In genomic region chr7:100130608-100131453, GRCh38 we compare ENCODE assay signal across 1 cellular context.
TF ChIP-seq lines count a peak whose summit lies in the region.

No MANE protein-coding gene starts in this region.

TF ChIP-seq in K562, 482 proteins besides CTCF, POLR2A, EP300 and RAD21 (continued from another document and continues in another):
- TF ChIP-seq, protein P1, sequence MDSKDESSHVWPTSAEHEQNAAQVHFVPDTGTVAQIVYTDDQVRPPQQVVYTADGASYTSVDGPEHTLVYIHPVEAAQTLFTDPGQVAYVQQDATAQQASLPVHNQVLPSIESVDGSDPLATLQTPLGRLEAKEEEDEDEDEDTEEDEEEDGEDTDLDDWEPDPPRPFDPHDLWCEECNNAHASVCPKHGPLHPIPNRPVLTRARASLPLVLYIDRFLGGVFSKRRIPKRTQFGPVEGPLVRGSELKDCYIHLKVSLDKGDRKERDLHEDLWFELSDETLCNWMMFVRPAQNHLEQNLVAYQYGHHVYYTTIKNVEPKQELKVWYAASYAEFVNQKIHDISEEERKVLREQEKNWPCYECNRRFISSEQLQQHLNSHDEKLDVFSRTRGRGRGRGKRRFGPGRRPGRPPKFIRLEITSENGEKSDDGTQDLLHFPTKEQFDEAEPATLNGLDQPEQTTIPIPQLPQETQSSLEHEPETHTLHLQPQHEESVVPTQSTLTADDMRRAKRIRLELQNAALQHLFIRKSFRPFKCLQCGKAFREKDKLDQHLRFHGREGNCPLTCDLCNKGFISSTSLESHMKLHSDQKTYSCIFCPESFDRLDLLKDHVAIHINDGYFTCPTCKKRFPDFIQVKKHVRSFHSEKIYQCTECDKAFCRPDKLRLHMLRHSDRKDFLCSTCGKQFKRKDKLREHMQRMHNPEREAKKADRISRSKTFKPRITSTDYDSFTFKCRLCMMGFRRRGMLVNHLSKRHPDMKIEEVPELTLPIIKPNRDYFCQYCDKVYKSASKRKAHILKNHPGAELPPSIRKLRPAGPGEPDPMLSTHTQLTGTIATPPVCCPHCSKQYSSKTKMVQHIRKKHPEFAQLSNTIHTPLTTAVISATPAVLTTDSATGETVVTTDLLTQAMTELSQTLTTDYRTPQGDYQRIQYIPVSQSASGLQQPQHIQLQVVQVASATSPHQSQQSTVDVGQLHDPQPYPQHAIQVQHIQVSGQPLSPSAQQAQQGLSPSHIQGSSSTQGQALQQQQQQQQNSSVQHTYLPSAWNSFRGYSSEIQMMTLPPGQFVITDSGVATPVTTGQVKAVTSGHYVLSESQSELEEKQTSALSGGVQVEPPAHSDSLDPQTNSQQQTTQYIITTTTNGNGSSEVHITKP (IDR thresholded peaks at IDR 0.05; ENCODE audit: partially characterized antibody): peak; percentile 40
- TF ChIP-seq ZNF79 (CRISPR knock-in tag; IDR thresholded peaks at IDR 0.05; ENCODE audit: low read depth) (no peak), C11orf30 (IDR thresholded peaks at IDR 0.05; ENCODE audit: low read depth) (no peak), MCM2 (IDR thresholded peaks at IDR 0.05; ENCODE audit: low read depth) (no peak), MBD2 (IDR thresholded peaks at IDR 0.05; ENCODE audit: borderline replicate concordance, low read depth) (no peak), ZNF551 (CRISPR knock-in tag; IDR thresholded peaks at IDR 0.05) (no peak), XRCC4 (IDR thresholded peaks at IDR 0.05; ENCODE audit: extremely low read depth, insufficient read depth, insufficient read length) (no peak), TEAD2 (tag; IDR thresholded peaks at IDR 0.05) (no peak), ZC3H8 (IDR thresholded peaks at IDR 0.05) (no peak), ETV1 (tag; conservative IDR thresholded peaks at IDR 0.05; ENCODE audit: low read depth) (no peak), SMARCA4 (IDR thresholded peaks at IDR 0.05) (no peak), TCF3 (CRISPR knock-in tag; IDR thresholded peaks at IDR 0.05) (no peak), NELFE (IDR thresholded peaks at IDR 0.05; ENCODE audit: insufficient read depth, insufficient read length) (no peak), BCLAF1 (IDR thresholded peaks at IDR 0.05; ENCODE audit: borderline replicate concordance in 1 of 2, control insufficient read depth in 1 of 2, low read depth in 2 of 2, low read length in 1 of 2) (0 out of 4 replicates have a peak, but pooled peaks of 1 of the 2 experiments have one; percentile 38), GTF2A2 (tag; IDR thresholded peaks at IDR 0.05) (no peak), GATAD2B (IDR thresholded peaks at IDR 0.05; ENCODE audit: borderline replicate concordance) (no peak), BDP1 (IDR thresholded peaks at IDR 0.05; ENCODE audit: insufficient read depth, insufficient read length) (no peak), ZZZ3 (IDR thresholded peaks at IDR 0.05) (no peak), ZNF24 (IDR thresholded peaks at IDR 0.05) (no peak), ELF2 (CRISPR knock-in tag; IDR thresholded peaks at IDR 0.05) (no peak), SMARCB1 (IDR thresholded peaks at IDR 0.05; ENCODE audit: insufficient read length, low read depth) (no peak), ZNF217 (CRISPR knock-in tag; IDR thresholded peaks at IDR 0.05) (no peak), MYNN (IDR thresholded peaks at IDR 0.05) (0 out of 2 replicates have a peak, but pooled peaks have one; percentile 24), MYNN (CRISPR knock-in tag; IDR thresholded peaks at IDR 0.05) (no peak), ZNF699 (CRISPR knock-in tag; IDR thresholded peaks at IDR 0.05; ENCODE audit: insufficient replicate concordance) (no peak), JUNB (CRISPR knock-in tag; conservative IDR thresholded peaks at IDR 0.05) (no peak), ZFPM2 (CRISPR knock-in tag; IDR thresholded peaks at IDR 0.05) (no peak), SREBF1 (IDR thresholded peaks at IDR 0.05; ENCODE audit: borderline replicate concordance, low read depth, low read length) (no peak), ZNF395 (CRISPR knock-in tag; IDR thresholded peaks at IDR 0.05) (no peak), PRPF4 (IDR thresholded peaks at IDR 0.05; ENCODE audit: insufficient read depth, low read depth, low read length, poor library complexity, severe bottlenecking) (no peak), ARID3A (IDR thresholded peaks at IDR 0.05; ENCODE audit: borderline replicate concordance, low read depth, low read length) (no peak), ZNF717 (CRISPR knock-in tag; IDR thresholded peaks at IDR 0.05) (no peak), SNRNP70 (optimal IDR thresholded peaks at IDR 0.05; ENCODE audit: low read depth, low read length) (no peak), ATF1 (CRISPR knock-in tag; IDR thresholded peaks at IDR 0.05) (no peak), ATF1 (tag; IDR thresholded peaks at IDR 0.05) (peak; percentile 43), ADNP (tag; IDR thresholded peaks at IDR 0.05) (no peak), SAFB (IDR thresholded peaks at IDR 0.05; ENCODE audit: borderline replicate concordance, low read depth, low read length) (no peak), GTF2F1 (IDR thresholded peaks at IDR 0.05; ENCODE audit: low read depth, low read length) (no peak), ZNF239 (CRISPR knock-in tag; IDR thresholded peaks at IDR 0.05) (no peak), ETV5 (CRISPR knock-in tag; IDR thresholded peaks at IDR 0.05; ENCODE audit: low read depth) (no peak), ZFP30 (CRISPR knock-in tag; IDR thresholded peaks at IDR 0.05; ENCODE audit: borderline replicate concordance) (no peak), NEUROD1 (IDR thresholded peaks at IDR 0.05; ENCODE audit: borderline replicate concordance, low read depth, low read length, partially characterized antibody) (no peak), ARNT (IDR thresholded peaks at IDR 0.05) (peak in 1 of 2 experiments; percentile 75; a peak in 2 of 4 replicates)
- TF ChIP-seq, protein P2, sequence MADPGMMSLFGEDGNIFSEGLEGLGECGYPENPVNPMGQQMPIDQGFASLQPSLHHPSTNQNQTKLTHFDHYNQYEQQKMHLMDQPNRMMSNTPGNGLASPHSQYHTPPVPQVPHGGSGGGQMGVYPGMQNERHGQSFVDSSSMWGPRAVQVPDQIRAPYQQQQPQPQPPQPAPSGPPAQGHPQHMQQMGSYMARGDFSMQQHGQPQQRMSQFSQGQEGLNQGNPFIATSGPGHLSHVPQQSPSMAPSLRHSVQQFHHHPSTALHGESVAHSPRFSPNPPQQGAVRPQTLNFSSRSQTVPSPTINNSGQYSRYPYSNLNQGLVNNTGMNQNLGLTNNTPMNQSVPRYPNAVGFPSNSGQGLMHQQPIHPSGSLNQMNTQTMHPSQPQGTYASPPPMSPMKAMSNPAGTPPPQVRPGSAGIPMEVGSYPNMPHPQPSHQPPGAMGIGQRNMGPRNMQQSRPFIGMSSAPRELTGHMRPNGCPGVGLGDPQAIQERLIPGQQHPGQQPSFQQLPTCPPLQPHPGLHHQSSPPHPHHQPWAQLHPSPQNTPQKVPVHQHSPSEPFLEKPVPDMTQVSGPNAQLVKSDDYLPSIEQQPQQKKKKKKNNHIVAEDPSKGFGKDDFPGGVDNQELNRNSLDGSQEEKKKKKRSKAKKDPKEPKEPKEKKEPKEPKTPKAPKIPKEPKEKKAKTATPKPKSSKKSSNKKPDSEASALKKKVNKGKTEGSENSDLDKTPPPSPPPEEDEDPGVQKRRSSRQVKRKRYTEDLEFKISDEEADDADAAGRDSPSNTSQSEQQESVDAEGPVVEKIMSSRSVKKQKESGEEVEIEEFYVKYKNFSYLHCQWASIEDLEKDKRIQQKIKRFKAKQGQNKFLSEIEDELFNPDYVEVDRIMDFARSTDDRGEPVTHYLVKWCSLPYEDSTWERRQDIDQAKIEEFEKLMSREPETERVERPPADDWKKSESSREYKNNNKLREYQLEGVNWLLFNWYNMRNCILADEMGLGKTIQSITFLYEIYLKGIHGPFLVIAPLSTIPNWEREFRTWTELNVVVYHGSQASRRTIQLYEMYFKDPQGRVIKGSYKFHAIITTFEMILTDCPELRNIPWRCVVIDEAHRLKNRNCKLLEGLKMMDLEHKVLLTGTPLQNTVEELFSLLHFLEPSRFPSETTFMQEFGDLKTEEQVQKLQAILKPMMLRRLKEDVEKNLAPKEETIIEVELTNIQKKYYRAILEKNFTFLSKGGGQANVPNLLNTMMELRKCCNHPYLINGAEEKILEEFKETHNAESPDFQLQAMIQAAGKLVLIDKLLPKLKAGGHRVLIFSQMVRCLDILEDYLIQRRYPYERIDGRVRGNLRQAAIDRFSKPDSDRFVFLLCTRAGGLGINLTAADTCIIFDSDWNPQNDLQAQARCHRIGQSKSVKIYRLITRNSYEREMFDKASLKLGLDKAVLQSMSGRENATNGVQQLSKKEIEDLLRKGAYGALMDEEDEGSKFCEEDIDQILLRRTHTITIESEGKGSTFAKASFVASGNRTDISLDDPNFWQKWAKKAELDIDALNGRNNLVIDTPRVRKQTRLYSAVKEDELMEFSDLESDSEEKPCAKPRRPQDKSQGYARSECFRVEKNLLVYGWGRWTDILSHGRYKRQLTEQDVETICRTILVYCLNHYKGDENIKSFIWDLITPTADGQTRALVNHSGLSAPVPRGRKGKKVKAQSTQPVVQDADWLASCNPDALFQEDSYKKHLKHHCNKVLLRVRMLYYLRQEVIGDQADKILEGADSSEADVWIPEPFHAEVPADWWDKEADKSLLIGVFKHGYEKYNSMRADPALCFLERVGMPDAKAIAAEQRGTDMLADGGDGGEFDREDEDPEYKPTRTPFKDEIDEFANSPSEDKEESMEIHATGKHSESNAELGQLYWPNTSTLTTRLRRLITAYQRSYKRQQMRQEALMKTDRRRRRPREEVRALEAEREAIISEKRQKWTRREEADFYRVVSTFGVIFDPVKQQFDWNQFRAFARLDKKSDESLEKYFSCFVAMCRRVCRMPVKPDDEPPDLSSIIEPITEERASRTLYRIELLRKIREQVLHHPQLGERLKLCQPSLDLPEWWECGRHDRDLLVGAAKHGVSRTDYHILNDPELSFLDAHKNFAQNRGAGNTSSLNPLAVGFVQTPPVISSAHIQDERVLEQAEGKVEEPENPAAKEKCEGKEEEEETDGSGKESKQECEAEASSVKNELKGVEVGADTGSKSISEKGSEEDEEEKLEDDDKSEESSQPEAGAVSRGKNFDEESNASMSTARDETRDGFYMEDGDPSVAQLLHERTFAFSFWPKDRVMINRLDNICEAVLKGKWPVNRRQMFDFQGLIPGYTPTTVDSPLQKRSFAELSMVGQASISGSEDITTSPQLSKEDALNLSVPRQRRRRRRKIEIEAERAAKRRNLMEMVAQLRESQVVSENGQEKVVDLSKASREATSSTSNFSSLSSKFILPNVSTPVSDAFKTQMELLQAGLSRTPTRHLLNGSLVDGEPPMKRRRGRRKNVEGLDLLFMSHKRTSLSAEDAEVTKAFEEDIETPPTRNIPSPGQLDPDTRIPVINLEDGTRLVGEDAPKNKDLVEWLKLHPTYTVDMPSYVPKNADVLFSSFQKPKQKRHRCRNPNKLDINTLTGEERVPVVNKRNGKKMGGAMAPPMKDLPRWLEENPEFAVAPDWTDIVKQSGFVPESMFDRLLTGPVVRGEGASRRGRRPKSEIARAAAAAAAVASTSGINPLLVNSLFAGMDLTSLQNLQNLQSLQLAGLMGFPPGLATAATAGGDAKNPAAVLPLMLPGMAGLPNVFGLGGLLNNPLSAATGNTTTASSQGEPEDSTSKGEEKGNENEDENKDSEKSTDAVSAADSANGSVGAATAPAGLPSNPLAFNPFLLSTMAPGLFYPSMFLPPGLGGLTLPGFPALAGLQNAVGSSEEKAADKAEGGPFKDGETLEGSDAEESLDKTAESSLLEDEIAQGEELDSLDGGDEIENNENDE (IDR thresholded peaks at IDR 0.05; ENCODE audit: low read depth, low read length): no peak
- TF ChIP-seq, protein P3, sequence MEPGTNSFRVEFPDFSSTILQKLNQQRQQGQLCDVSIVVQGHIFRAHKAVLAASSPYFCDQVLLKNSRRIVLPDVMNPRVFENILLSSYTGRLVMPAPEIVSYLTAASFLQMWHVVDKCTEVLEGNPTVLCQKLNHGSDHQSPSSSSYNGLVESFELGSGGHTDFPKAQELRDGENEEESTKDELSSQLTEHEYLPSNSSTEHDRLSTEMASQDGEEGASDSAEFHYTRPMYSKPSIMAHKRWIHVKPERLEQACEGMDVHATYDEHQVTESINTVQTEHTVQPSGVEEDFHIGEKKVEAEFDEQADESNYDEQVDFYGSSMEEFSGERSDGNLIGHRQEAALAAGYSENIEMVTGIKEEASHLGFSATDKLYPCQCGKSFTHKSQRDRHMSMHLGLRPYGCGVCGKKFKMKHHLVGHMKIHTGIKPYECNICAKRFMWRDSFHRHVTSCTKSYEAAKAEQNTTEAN (CRISPR knock-in tag; IDR thresholded peaks at IDR 0.05): no peak
